Comparison of ENCODE assay signal across 10 cellular contexts in genomic region chr2:65071499-65072180, GRCh38. TPM values are rescaled to one million over a fixed set of nuclear protein-coding genes. Genes with fewer than 3 reads are reported as not detected.
DNase-seq lines count a peak whose midpoint lies in the region; ATAC-seq and TF ChIP-seq lines count a peak whose summit lies in the region.
"Had no signal": no experiment of that assay in that cellular context is flagged by ENCODE, and none has a peak within 500 bp of the region (broad histone marks: within the 10 kb centered on the region; RNA-seq: fewer than 3 reads in every experiment).

No MANE protein-coding gene starts in this region.

- peak overlapping the region; percentile 43 to 54 for H3K27ac ChIP-seq in breast epithelium

- H3K36me3 Mint-ChIP-seq in Calu3 (ENCODE audit: insufficient read depth, unreplicated experiment) (peaks cover 49% of the 10 kb centered on the region), naive B cell (no peaks in the 10 kb centered on the region)

- CTCF ChIA-PET in Calu3 (lab: Charles Lee): interaction anchor here (1.0 to 1.7 kb wide), 2 partner anchors 58 to 98 kb away, joined by 3 to 9 read pairs; partner anchors contain the start of gene RAB1A

- H3K4me3 Mint-ChIP-seq in Calu3 (ENCODE audit: low read depth, unreplicated experiment) (no peak overlapping the region), naive B cell (peak overlapping the region in 1 of 8 donors; percentile 29)

- no peaks in the 10 kb centered on the region for H3K36me3 ChIP-seq in breast epithelium

- DNase-seq in Calu3: no peak
- no peak for DNase-seq in breast epithelium (ENCODE audit: low spot score in 2 of 2)
- no peak for DNase-seq in naive B cell
- no peak for DNase-seq in COLO829 (ENCODE audit: low spot score)
- DNase-seq in Kasumi-1 (lab: John Stamatoyannopoulos, UW): no peak
- DNase-seq: NCI-H748 treated with DMSO at 0.1 percent for 48 hours, spleen had no signal

- intact Hi-C loops in Calu3 (cut with micrococcal nuclease; ENCODE audit: unreplicated experiment): no loop called here
- intact Hi-C loops in breast epithelium (cut with DNase I; ENCODE audit: low total_unique reads): no loop called here

- H3K4me1 Mint-ChIP-seq in Calu3 (ENCODE audit: low read depth, unreplicated experiment): no peaks in the 10 kb centered on the region
- H3K4me1 Mint-ChIP-seq in naive B cell: peaks cover 29 to 50% (median 41%) of the 10 kb centered on the region in 3 donors

- no peaks in the 10 kb centered on the region for H3K9me3 ChIP-seq in breast epithelium
- H3K9me3 ChIP-seq: spleen had no signal

- H3K4me3 ChIP-seq in breast epithelium: no peak overlapping the region
- H3K4me3 ChIP-seq: spleen had no signal

- no peaks in the 10 kb centered on the region for H3K27me3 ChIP-seq in breast epithelium
- H3K27me3 ChIP-seq: spleen had no signal

- BruUV-seq in Calu3 (replicated peaks; lab: Mats Ljungman, UMichigan): no TSS peak

- H3K9me3 Mint-ChIP-seq in Calu3 (ENCODE audit: low read depth, unreplicated experiment) (no peaks in the 10 kb centered on the region), naive B cell (no peaks in the 10 kb centered on the region)

- ATAC-seq in naive B cell (ENCODE audit: low read depth in 2 of 2) (no peak), HG03457 (IDR thresholded peaks at IDR 0.05; ENCODE audit: unreplicated experiment) (no peak), GM21529 (IDR thresholded peaks at IDR 0.05; ENCODE audit: unreplicated experiment) (no peak)

- no peak for TF ChIP-seq POLR2A in breast epithelium (IDR thresholded peaks at IDR 0.05)

- no peaks in the 10 kb centered on the region for H3K27me3 Mint-ChIP-seq in Calu3 (ENCODE audit: unreplicated experiment)
- no peaks in the 10 kb centered on the region for H3K27me3 Mint-ChIP-seq in naive B cell

- no peak for TF ChIP-seq CTCF in Calu3 (IDR thresholded peaks at IDR 0.05; ENCODE audit: unreplicated experiment)
- TF ChIP-seq CTCF in LNCAP (IDR thresholded peaks at IDR 0.05): 0 out of 2 replicates have a peak, but pooled peaks have one; percentile 21
- TF ChIP-seq CTCF in breast epithelium (IDR thresholded peaks at IDR 0.05): peak in 1 of 3 donors; percentile 12

- peaks cover 8 to 33% of the 10 kb centered on the region in 2 donors for H3K4me1 ChIP-seq in breast epithelium

- H3K27ac Mint-ChIP-seq in Calu3 (ENCODE audit: unreplicated experiment) (peak overlapping the region; percentile 58), naive B cell (peak overlapping the region in 5 of 6 donors; percentile 58 to 93 (median 80))

RNA-seq across cellular contexts. Expression of gene CEP68, which starts 15.4 kb away (rescaled TPM):
- total RNA-seq in Calu3 (2022) (9.6 and 10.0 TPM in 2 replicates), breast epithelium (10 to 100 TPM; 23.3 to 32.2 (median 25.0) TPM)
- 10 to 100 TPM; 16.6 to 21.0 (median 18.6) TPM for polyA plus RNA-seq in naive B cell (ENCODE audit: low read depth in 6 of 6)

RNA-seq across cellular contexts. Expression of gene RAB1A, which starts 58.3 kb away (rescaled TPM):
- 141 and 148 TPM in 2 replicates for total RNA-seq in Calu3 (2022)
- 100 to 1,000 TPM in 1 of 3 donors, 10 to 100 TPM in 2; 86.1 to 107 (median 89.5) TPM for total RNA-seq in breast epithelium
- 10 to 100 TPM; 53.4 to 92.2 (median 60.5) TPM for polyA plus RNA-seq in naive B cell (ENCODE audit: low read depth in 6 of 6)
